ENCODE assay signal across 6 cellular contexts in the genomic region with DNA sequence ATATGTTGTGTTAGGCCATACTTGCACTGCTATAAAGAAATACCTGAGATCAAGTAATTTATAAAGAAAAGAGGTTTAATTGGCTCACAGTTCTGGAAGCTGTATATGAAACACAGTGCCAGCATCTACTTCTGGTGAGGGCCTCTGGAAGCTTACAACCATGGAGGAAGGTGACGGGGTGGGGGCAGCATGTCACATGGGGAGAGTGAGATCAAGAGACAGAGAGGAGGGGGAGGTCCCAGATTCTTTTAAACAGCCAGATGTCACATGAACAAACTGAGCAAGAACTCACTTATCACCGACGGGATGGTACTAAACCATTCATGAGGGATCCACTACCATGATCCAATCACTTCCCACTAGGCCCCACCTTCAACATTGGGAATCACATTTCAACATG.
"Had no signal": no experiment of that assay in that cellular context is flagged by ENCODE, and none has a peak within 500 bp of the region (broad histone marks: within the 10 kb centered on the region; RNA-seq: fewer than 3 reads in every experiment).

No MANE protein-coding gene starts in this region.

- H3K4me3 Mint-ChIP-seq: GM23338, H9, IgD-negative memory B cell had no signal

- H3K4me2 ChIP-seq: GM23338 had no signal

- ATAC-seq: GM23338, HepG2 had no signal

- H3K27ac Mint-ChIP-seq: GM23338, IgD-negative memory B cell had no signal

- DNase-seq: H9, HCEC 1CT had no signal

- H3K27me3 Mint-ChIP-seq: IgD-negative memory B cell had no signal

- H3K4me3 ChIP-seq: GM23338 had no signal

- H3K9me3 Mint-ChIP-seq: GM23338, H9, IgD-negative memory B cell had no signal

- H3K27ac ChIP-seq: HL-60 had no signal
